Comparison of ENCODE assay signal across 1 cellular context in genomic region chr11:128796275-128796674, GRCh38.
TF ChIP-seq lines count a peak whose summit lies in the region.

No MANE protein-coding gene starts in this region.

TF ChIP-seq in GM12878, 131 proteins besides CTCF, POLR2A, EP300 and RAD21 (continued from another document):
- no peak for TF ChIP-seq NBN (IDR thresholded peaks at IDR 0.05)
- TF ChIP-seq ZBED1 (IDR thresholded peaks at IDR 0.05; ENCODE audit: borderline replicate concordance) = no peak
- no peak for TF ChIP-seq ZNF687 (IDR thresholded peaks at IDR 0.05)
- no peak for TF ChIP-seq HDAC2 (IDR thresholded peaks at IDR 0.05)
- TF ChIP-seq YBX1 (IDR thresholded peaks at IDR 0.05) = no peak
- no peak for TF ChIP-seq ZNF384 (IDR thresholded peaks at IDR 0.05; ENCODE audit: borderline replicate concordance, low read depth, low read length)
- TF ChIP-seq BRCA1 (IDR thresholded peaks at IDR 0.05; ENCODE audit: low read depth, low read length) = no peak
- no peak for TF ChIP-seq MYB (IDR thresholded peaks at IDR 0.05; ENCODE audit: borderline replicate concordance, low read depth, low read length)
